Comparison of ENCODE assay signal across 1 cellular context in the genomic region with DNA sequence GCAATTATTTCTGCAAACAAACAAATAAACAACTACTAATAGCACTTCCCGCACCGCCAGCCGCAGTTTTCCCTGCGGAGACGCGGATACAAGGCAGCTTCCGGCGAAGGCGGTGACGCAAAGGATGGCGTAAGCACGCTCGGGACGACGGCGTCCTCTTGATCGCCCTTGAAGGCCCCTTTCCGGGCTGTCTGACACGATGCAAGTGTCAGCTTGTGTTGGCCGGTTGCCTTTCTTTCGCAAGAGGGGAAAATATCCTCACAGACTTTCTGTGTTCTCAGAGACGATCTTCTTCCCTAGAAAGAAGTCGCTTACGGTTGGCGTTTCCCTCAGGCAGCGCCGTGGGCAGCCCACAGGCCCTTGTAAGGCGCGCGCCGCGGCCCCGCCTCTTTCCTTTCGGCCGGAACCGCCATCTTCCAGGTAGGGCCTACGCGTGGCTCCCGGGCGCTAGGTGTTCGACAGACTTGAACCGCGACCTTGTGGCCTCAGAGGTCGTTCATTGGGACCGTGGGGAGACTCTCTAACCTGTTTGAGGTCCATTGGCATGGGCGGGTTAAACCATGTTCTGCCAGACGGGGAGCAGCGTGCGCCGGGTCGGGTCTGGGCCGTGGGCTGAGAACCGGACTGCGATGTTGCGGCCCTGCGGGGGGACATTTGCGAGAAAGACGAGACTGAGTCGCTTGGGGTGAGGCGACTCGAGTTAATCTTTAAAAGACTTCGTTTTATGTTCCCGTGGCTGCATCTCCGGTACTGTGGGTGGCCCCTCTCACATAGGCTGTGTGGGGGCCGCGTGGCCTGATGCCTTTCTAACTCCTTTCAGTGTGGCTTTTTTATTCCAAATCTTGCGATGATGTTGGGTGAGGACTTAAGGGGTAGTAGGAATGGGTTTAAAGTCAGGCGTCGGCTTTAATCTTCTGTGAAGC.
TF ChIP-seq lines count a peak whose summit lies in the region.

A gene (plus strand): TSS at position 393 of the 923 bp plus-strand sequence. CDS start 2,219 bp downstream, outside the sequence.

TF ChIP-seq in IMR-90, 13 proteins besides CTCF, POLR2A, EP300 and RAD21 (continued from another document):
- TF ChIP-seq, protein P1, sequence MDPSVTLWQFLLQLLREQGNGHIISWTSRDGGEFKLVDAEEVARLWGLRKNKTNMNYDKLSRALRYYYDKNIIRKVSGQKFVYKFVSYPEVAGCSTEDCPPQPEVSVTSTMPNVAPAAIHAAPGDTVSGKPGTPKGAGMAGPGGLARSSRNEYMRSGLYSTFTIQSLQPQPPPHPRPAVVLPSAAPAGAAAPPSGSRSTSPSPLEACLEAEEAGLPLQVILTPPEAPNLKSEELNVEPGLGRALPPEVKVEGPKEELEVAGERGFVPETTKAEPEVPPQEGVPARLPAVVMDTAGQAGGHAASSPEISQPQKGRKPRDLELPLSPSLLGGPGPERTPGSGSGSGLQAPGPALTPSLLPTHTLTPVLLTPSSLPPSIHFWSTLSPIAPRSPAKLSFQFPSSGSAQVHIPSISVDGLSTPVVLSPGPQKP (IDR thresholded peaks at IDR 0.05; ENCODE audit: borderline replicate concordance, low read depth, low read length) = no peak
- TF ChIP-seq NFE2L2 (IDR thresholded peaks at IDR 0.05; ENCODE audit: low read depth, low read length) (no peak), SMC3 (IDR thresholded peaks at IDR 0.05; ENCODE audit: low read depth, low read length) (no peak), FOS (IDR thresholded peaks at IDR 0.05; ENCODE audit: low read depth, low read length) (0 out of 2 replicates have a peak, but pooled peaks have one; percentile 13)
- TF ChIP-seq, protein P2, sequence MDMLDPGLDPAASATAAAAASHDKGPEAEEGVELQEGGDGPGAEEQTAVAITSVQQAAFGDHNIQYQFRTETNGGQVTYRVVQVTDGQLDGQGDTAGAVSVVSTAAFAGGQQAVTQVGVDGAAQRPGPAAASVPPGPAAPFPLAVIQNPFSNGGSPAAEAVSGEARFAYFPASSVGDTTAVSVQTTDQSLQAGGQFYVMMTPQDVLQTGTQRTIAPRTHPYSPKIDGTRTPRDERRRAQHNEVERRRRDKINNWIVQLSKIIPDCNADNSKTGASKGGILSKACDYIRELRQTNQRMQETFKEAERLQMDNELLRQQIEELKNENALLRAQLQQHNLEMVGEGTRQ (IDR thresholded peaks at IDR 0.05; ENCODE audit: low read depth, low read length) = no peak
